Comparison of ENCODE assay signal across 8 cellular contexts in the genomic region with DNA sequence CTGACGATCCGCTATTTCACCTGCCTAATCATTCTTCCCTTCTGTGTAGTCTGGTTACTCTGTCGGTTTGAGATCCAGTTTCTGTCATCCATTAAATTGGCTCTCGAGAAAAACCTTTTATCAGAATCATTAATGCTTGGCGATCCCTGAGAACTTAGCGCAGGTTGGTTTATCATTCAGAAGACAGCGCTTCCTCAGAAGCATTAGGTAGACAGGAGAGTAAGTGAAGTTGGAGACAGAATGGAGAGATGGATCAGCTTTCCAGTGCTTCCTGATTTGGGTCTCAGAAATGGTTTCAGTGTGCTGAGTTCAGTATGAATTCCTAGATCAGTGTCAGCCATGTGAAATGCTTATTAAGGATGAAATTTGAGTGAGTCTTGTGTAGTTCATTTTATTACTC. TPM values are rescaled to one million over a fixed set of nuclear protein-coding genes. Genes with fewer than 3 reads are reported as not detected.
A peak's percentile ranks its signal among the peaks of the same experiment; 100 is the strongest.
DNase-seq lines count a peak whose midpoint lies in the region; ATAC-seq and TF ChIP-seq lines count a peak whose summit lies in the region.

No MANE protein-coding gene starts in this region.

- peak overlapping the region in 1 of 2 donors; percentile 96 for H3K27ac ChIP-seq in coronary artery

- DNase-seq in NCI-H510A treated with DMSO at 0.1 percent for 48 hours (lab: John Stamatoyannopoulos, UW), result peak; percentile 37
- DNase-seq in NCI-H510A (lab: John Stamatoyannopoulos, UW), result no peak
- peak; percentile 14 for DNase-seq in NCI-H526 treated with DMSO at 0.1 percent for 48 hours (lab: John Stamatoyannopoulos, UW)
- no peak for DNase-seq in coronary artery (ENCODE audit: low spot score)
- DNase-seq in natural killer cell, result no peak
- no peak for DNase-seq in HCEC 1CT
- DNase-seq in activated gamma-delta T cell treated with Interleukin-2 at 50 U/mL for 16 hours, result no peak
- DNase-seq in NCI-H524 treated with DMSO at 0.1 percent for 48 hours (lab: John Stamatoyannopoulos, UW), result no peak

- H3K36me3 Mint-ChIP-seq in natural killer cell, result peaks cover 9% of the 10 kb centered on the region

- H3K27me3 Mint-ChIP-seq in natural killer cell (ENCODE audit: low read depth in 2 of 2), result no peaks in the 10 kb centered on the region

- TF ChIP-seq CTCF in coronary artery (IDR thresholded peaks at IDR 0.05) (no peak), natural killer cell (IDR thresholded peaks at IDR 0.05) (no peak)

- H3K9me3 Mint-ChIP-seq in natural killer cell, result peaks cover 3 to 4% of the 10 kb centered on the region in 2 donors

- H3K4me3 ChIP-seq in coronary artery, result peak overlapping the region; percentile 96

- H3K4me3 Mint-ChIP-seq in natural killer cell, result peak overlapping the region; percentile 90

- H3K27ac Mint-ChIP-seq in natural killer cell, result peak overlapping the region; percentile 74 to 98

- H3K4me1 Mint-ChIP-seq in natural killer cell, result peaks cover 44 to 53% of the 10 kb centered on the region in 2 donors

- intact Hi-C loops in natural killer cell (cut with micrococcal nuclease), result loop anchor here (5.0 kb wide), 2 partner anchors 929 to 1361 kb away; partner anchors contain the start of gene ALG6

- no peak for ATAC-seq in natural killer cell

RNA-seq across cellular contexts. Expression of gene USP1, which starts 1.3 kb away (rescaled TPM):
- 10 to 100 TPM; 22.1 to 34.0 (median 26.8) TPM for total RNA-seq in natural killer cell

Comparison
In these comparisons a context has a peak if more than half of its experiments do, and no peak if none do; other contexts are left out.
1. DNase-seq: peak in NCI-H510A treated with DMSO at 0.1 percent for 48 hours (single experiment) and NCI-H526 treated with DMSO at 0.1 percent for 48 hours (single experiment); none in NCI-H510A (single experiment), coronary artery (single experiment), natural killer cell (single experiment), HCEC 1CT (single experiment), activated gamma-delta T cell treated with Interleukin-2 at 50 U/mL for 16 hours (single experiment) and NCI-H524 treated with DMSO at 0.1 percent for 48 hours (single experiment).